16 cellular contexts compared by ENCODE assay signal in genomic region chr12:2941524-2941923, GRCh38.
"Had no signal": no experiment of that assay in that cellular context is flagged by ENCODE, and none has a peak within 500 bp of the region (broad histone marks: within the 10 kb centered on the region; RNA-seq: fewer than 3 reads in every experiment).

No MANE protein-coding gene starts in this region.

- DNase-seq: effector memory CD4-positive, alpha-beta T cell; foreskin keratinocyte; kidney glomerular epithelial cell; occipital lobe; stimulated activated CD4-positive, alpha-beta T cell treated with anti-CD3 and anti-CD28 coated beads, Interleukin-2, amount 100 ng/mL, for 24 hours; stimulated activated CD4-positive, alpha-beta T cell treated with anti-CD3 and anti-CD28 coated beads, Interleukin-4, amount 100 ng/mL, for 4 hours; stimulated activated naive CD4-positive, alpha-beta T cell; stomach; substantia nigra; transverse colon had no signal

- H3K27ac Mint-ChIP-seq: natural killer cell treated with Interleukin-12 subunit alpha and Interleukin-12 subunit beta and Interleukin-15 and Interleukin-18, amount 100 ng/mL, for 72 hours had no signal

- H3K4me1 ChIP-seq: breast epithelium, foreskin keratinocyte had no signal

- H3K9me3 Mint-ChIP-seq: central memory CD8-positive, alpha-beta T cell; natural killer cell treated with Interleukin-12 subunit alpha and Interleukin-12 subunit beta and Interleukin-15 and Interleukin-18, amount 100 ng/mL, for 72 hours had no signal

- ATAC-seq: foreskin keratinocyte; natural killer cell treated with Interleukin-12 subunit alpha and Interleukin-12 subunit beta and Interleukin-15 and Interleukin-18, amount 100 ng/mL, for 72 hours had no signal

- H3K27me3 Mint-ChIP-seq: central memory CD8-positive, alpha-beta T cell; natural killer cell treated with Interleukin-12 subunit alpha and Interleukin-12 subunit beta and Interleukin-15 and Interleukin-18, amount 100 ng/mL, for 72 hours had no signal

- H3K36me3 Mint-ChIP-seq: natural killer cell treated with Interleukin-12 subunit alpha and Interleukin-12 subunit beta and Interleukin-15 and Interleukin-18, amount 100 ng/mL, for 72 hours had no signal

- H3K4me3 ChIP-seq: breast epithelium, hepatocyte, right atrium auricular region, stomach, thoracic aorta, transverse colon had no signal

- H3K36me3 ChIP-seq: breast epithelium had no signal

- H3K9me3 ChIP-seq: breast epithelium, right atrium auricular region, stomach, thoracic aorta, transverse colon had no signal

- H3K4me1 Mint-ChIP-seq: central memory CD8-positive, alpha-beta T cell had no signal

- H3K27ac ChIP-seq: breast epithelium, foreskin keratinocyte, hepatocyte, stomach, thoracic aorta, transverse colon had no signal

- H3K4me3 Mint-ChIP-seq: central memory CD8-positive, alpha-beta T cell; natural killer cell treated with Interleukin-12 subunit alpha and Interleukin-12 subunit beta and Interleukin-15 and Interleukin-18, amount 100 ng/mL, for 72 hours had no signal

- H3K27me3 ChIP-seq: breast epithelium, foreskin keratinocyte, hepatocyte, right atrium auricular region, stomach, transverse colon had no signal
